ENCODE assay signal across 24 cellular contexts in the genomic region with DNA sequence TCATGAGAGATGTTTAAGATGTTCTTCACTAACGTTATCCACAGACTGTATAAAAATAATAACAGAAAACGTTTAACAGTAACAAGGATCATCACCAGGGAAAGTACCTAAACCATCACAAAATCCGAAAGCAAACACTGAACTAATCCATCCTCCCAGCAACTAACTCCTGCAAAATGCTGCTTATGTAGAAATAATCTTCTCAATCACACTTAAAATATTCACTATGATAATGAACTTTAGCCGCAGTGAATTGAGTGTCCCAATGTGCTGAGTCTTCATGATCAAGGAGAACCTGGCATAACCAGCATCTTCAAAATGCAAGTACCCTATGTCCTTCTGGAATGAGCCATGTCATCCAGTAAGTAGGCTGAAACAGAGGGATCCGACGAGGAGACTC.
"Had no signal": no experiment of that assay in that cellular context is flagged by ENCODE, and none has a peak within 500 bp of the region (broad histone marks: within the 10 kb centered on the region; RNA-seq: fewer than 3 reads in every experiment).

No MANE protein-coding gene starts in this region.

- H3K4me3 ChIP-seq: colonic mucosa, gastrocnemius medialis, heart left ventricle, lung, mucosa of descending colon, prostate gland, sigmoid colon, spleen, thyroid gland had no signal

- H3K27ac Mint-ChIP-seq: dendritic cell treated with granulocyte-macrophage colony-stimulating factor and Interleukin-4, amounts not matched to agents 40 ng/mL and 50 ng/mL, for 4 days; memory B cell; mesothelial cell of epicardium; naive B cell; nephron progenitor cell; stimulated activated naive B cell treated with anti-CD40 and anti-IgM and Interleukin-4, amounts not matched to agents 10 μg/mL and 1 μg/mL and 100 μg/mL, for 72 hours; stimulated activated naive CD8-positive, alpha-beta T cell treated with anti-CD3 and anti-CD28 coated beads, Interleukin-15, Interleukin-2, amounts not matched to agents 100 ng/mL and 50 ng/mL, for 24 hours; type B pancreatic cell had no signal

- H3K9me3 Mint-ChIP-seq: dendritic cell treated with granulocyte-macrophage colony-stimulating factor and Interleukin-4, amounts not matched to agents 40 ng/mL and 50 ng/mL, for 4 days; stimulated activated naive B cell treated with anti-CD40 and anti-IgM and Interleukin-4, amounts not matched to agents 10 μg/mL and 1 μg/mL and 100 μg/mL, for 72 hours; stimulated activated naive CD8-positive, alpha-beta T cell treated with anti-CD3 and anti-CD28 coated beads, Interleukin-15, Interleukin-2, amounts not matched to agents 100 ng/mL and 50 ng/mL, for 24 hours had no signal

- DNase-seq: colonic mucosa; effector memory CD4-positive, alpha-beta T cell; foreskin fibroblast; gastrocnemius medialis; heart left ventricle; hippocampal formation; mucosa of descending colon; naive B cell; nephron progenitor cell; nucleus accumbens; right cardiac atrium; sigmoid colon; spleen; stimulated activated naive B cell treated with anti-CD40 and anti-IgM and Interleukin-4, amounts not matched to agents 10 μg/mL and 1 μg/mL and 100 μg/mL, for 72 hours; thyroid gland had no signal

- H3K4me1 Mint-ChIP-seq: stimulated activated naive B cell treated with anti-CD40 and anti-IgM and Interleukin-4, amounts not matched to agents 10 μg/mL and 1 μg/mL and 100 μg/mL, for 72 hours had no signal

- H3K4me3 Mint-ChIP-seq: central memory CD8-positive, alpha-beta T cell; dendritic cell treated with granulocyte-macrophage colony-stimulating factor and Interleukin-4, amounts not matched to agents 40 ng/mL and 50 ng/mL, for 4 days; memory B cell; mesothelial cell of epicardium; naive B cell; nephron progenitor cell; stimulated activated naive B cell treated with anti-CD40 and anti-IgM and Interleukin-4, amounts not matched to agents 10 μg/mL and 1 μg/mL and 100 μg/mL, for 72 hours; stimulated activated naive CD8-positive, alpha-beta T cell treated with anti-CD3 and anti-CD28 coated beads, Interleukin-15, Interleukin-2, amounts not matched to agents 100 ng/mL and 50 ng/mL, for 24 hours; type B pancreatic cell had no signal

- H3K36me3 ChIP-seq: colonic mucosa, gastrocnemius medialis, heart left ventricle, prostate gland, sigmoid colon, spleen, thyroid gland had no signal

- ATAC-seq: gastrocnemius medialis; heart left ventricle; left lobe of liver; mucosa of descending colon; right cardiac atrium; stimulated activated naive B cell treated with anti-CD40 and anti-IgM and Interleukin-4, amounts not matched to agents 10 μg/mL and 1 μg/mL and 100 μg/mL, for 72 hours had no signal

- H3K36me3 Mint-ChIP-seq: mesothelial cell of epicardium, type B pancreatic cell had no signal

- H3K9me3 ChIP-seq: colonic mucosa, gastrocnemius medialis, heart left ventricle, mucosa of descending colon, prostate gland, sigmoid colon, spleen, thyroid gland had no signal

- H3K27me3 Mint-ChIP-seq: central memory CD8-positive, alpha-beta T cell; dendritic cell treated with granulocyte-macrophage colony-stimulating factor and Interleukin-4, amounts not matched to agents 40 ng/mL and 50 ng/mL, for 4 days; naive B cell; stimulated activated naive CD8-positive, alpha-beta T cell treated with anti-CD3 and anti-CD28 coated beads, Interleukin-15, Interleukin-2, amounts not matched to agents 100 ng/mL and 50 ng/mL, for 24 hours had no signal

- H3K27ac ChIP-seq: colonic mucosa, gastrocnemius medialis, heart left ventricle, prostate gland, spleen, thyroid gland had no signal

- H3K4me1 ChIP-seq: thyroid gland had no signal

- H3K27me3 ChIP-seq: colonic mucosa, gastrocnemius medialis, heart left ventricle, sigmoid colon, spleen, thyroid gland had no signal
